ENCODE assay signal across 8 cellular contexts in the genomic region with DNA sequence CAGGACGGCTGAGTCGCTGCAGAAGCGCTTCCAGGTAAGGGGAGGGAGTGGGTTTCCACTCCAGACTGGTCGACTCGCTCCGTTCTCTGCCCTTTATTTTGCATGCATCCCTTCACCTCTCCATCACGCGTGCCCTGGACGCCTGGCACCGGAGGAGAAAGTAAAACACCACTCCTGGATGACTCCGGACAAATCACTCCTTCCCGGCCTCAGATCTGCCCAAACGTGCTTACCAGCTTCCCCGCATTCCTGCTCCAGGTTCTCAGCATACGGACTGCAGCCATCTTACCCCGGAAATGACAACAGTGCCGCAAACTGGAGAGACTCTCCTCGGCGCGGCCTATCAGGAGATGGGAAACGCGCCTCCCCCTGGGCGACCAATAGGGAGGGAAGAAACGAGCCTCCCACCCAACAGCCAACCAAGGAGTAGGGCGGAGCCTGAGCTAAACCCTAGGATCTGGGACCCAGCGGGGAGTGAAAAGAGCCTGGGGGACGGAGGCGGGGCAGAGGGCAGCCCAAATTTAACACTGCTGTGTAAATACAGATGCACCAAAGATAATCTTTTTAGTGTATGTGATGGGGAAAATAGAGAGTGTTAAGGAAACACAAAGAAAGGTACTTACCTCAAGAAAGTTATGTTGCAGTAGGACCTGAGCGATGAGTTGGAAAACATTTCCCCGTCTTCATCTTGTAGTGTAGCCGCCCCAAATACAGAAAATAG. TPM values are rescaled to one million over a fixed set of nuclear protein-coding genes. Genes with fewer than 3 reads are reported as not detected.
DNase-seq lines count a peak whose midpoint lies in the region; ATAC-seq and TF ChIP-seq lines count a peak whose summit lies in the region.

A gene (minus strand): TSS at position 298 of the 721 bp plus-strand sequence. CDS start 14 bp downstream, at position 284.

- no CpG with 5 or more reads among the region's 31 CpGs for WGBS in trophoblast cell (ENCODE audit: extremely low coverage, insufficient coverage, insufficient read length)

- peak within 1 kb of the TSS; percentile 64 for H4K91ac ChIP-seq in trophoblast cell (ENCODE audit: low read depth, low read length)

- H2BK120ac ChIP-seq in trophoblast cell (ENCODE audit: insufficient read depth, low read length, poor library complexity): peak within 1 kb of the TSS; percentile 19

- H3K4me2 ChIP-seq in trophoblast cell (ENCODE audit: low read length): peak within 1 kb of the TSS; percentile 76

- ATAC-seq in HG02763 (IDR thresholded peaks at IDR 0.05; ENCODE audit: unreplicated experiment): peak; percentile 100

- H3K4me3 ChIP-seq in GM12875 (ENCODE audit: low read depth, low read length) (peak within 1 kb of the TSS; percentile 98), trophoblast cell (ENCODE audit: low read depth, low read length) (peak within 1 kb of the TSS; percentile 98)

- peak within 1 kb of the TSS; percentile 24 for H2BK5ac ChIP-seq in trophoblast cell (ENCODE audit: low read depth, low read length, poor library complexity)

- peak within 1 kb of the TSS; percentile 41 for H3K4ac ChIP-seq in trophoblast cell (ENCODE audit: low read depth, low read length)

- peak within 1 kb of the TSS; percentile 91 for H4K8ac ChIP-seq in trophoblast cell (ENCODE audit: low read depth, low read length)

- peak within 1 kb of the TSS; percentile 53 for H2AFZ ChIP-seq in trophoblast cell (ENCODE audit: insufficient read depth, low read length, poor library complexity)

- H3K36me3 ChIP-seq in trophoblast cell (ENCODE audit: control insufficient read depth in 1 of 2, insufficient read depth in 2 of 2, low read length in 2 of 2): no peaks in the 10 kb centered on the region

- peaks cover 13% of the 10 kb centered on the region for H3K4me1 Mint-ChIP-seq in type B pancreatic cell (ENCODE audit: unreplicated experiment)

- DNase-seq in NCI-H1417 treated with DMSO at 0.1 percent for 48 hours (lab: John Stamatoyannopoulos, UW): peak; percentile 76
- DNase-seq in SW 1271 (lab: John Stamatoyannopoulos, UW): peak; percentile 87 to 91
- peak; percentile 87 for DNase-seq in activated naive CD8-positive, alpha-beta T cell treated with anti-CD3 and anti-CD28 coated beads, Interleukin-2, amount 50 U/mL, for 16 hours (ENCODE audit: low read depth, low spot score)
- DNase-seq in cardiac septum (ENCODE audit: low spot score): peak; percentile 97
- peak; percentile 95 to 96 for DNase-seq in trophoblast cell
- peak; percentile 95 for DNase-seq in type B pancreatic cell (ENCODE audit: extremely low spot score, unreplicated experiment)

- peaks cover 0 to 5% of the 10 kb centered on the region in 2 experiments for H3K4me1 ChIP-seq in trophoblast cell (ENCODE audit: control insufficient read depth in 1 of 2, insufficient read depth in 2 of 2, low read length in 2 of 2)

- TF ChIP-seq CTCF in GM12875 (IDR thresholded peaks at IDR 0.05; ENCODE audit: borderline replicate concordance, insufficient read depth, low read depth, low read length) (no peak), type B pancreatic cell (conservative IDR thresholded peaks at IDR 0.05) (no peak)

- H3K79me1 ChIP-seq in trophoblast cell (ENCODE audit: low read length): peaks cover 5% of the 10 kb centered on the region

- no peak within 1 kb of the TSS for H3K27ac Mint-ChIP-seq in type B pancreatic cell

- H2BK12ac ChIP-seq in trophoblast cell (ENCODE audit: low read length): no peak within 1 kb of the TSS

- peak within 1 kb of the TSS; percentile 62 for H3K18ac ChIP-seq in trophoblast cell (ENCODE audit: low read length)

- H2AK5ac ChIP-seq in trophoblast cell (ENCODE audit: low read length): no peak within 1 kb of the TSS

- H3K79me2 ChIP-seq in trophoblast cell (ENCODE audit: control insufficient read depth, insufficient read depth, low read length, poor library complexity): peaks cover 6% of the 10 kb centered on the region

- H3K9me3 Mint-ChIP-seq in type B pancreatic cell: no peaks in the 10 kb centered on the region

- peak within 1 kb of the TSS; percentile 54 for H4K12ac ChIP-seq in trophoblast cell (ENCODE audit: low read depth, low read length)

- H3K14ac ChIP-seq in trophoblast cell (ENCODE audit: low read length): peak within 1 kb of the TSS; percentile 83

- no peak within 1 kb of the TSS for H3K4me3 Mint-ChIP-seq in type B pancreatic cell

- H3K27me3 Mint-ChIP-seq in type B pancreatic cell: no peaks in the 10 kb centered on the region

- no peak within 1 kb of the TSS for H3K23ac ChIP-seq in trophoblast cell (ENCODE audit: low read length)

- no peaks in the 10 kb centered on the region for H3K9me3 ChIP-seq in trophoblast cell (ENCODE audit: insufficient read depth, low read depth, low read length)

- no peaks in the 10 kb centered on the region for H3K36me3 Mint-ChIP-seq in type B pancreatic cell

- H3K27ac ChIP-seq in trophoblast cell (ENCODE audit: low read depth, low read length): peak within 1 kb of the TSS; percentile 41

- intact Hi-C loops in cardiac septum (cut with DNase I): loop anchor here (2.0 kb wide), 3 partner anchors 17 to 117 kb away; a partner anchor contains a TSS

- peak within 1 kb of the TSS; percentile 99 for H3K9ac ChIP-seq in trophoblast cell (ENCODE audit: low read length)

- no peaks in the 10 kb centered on the region for H3K27me3 ChIP-seq in trophoblast cell (ENCODE audit: insufficient read depth, low read length)

RNA-seq across cellular contexts. Expression of the gene that starts here (rescaled TPM):
- total RNA-seq in cardiac septum: 29.3 TPM
- 6.1 TPM in 2 replicates for polyA plus RNA-seq in trophoblast cell (2013)
- total RNA-seq in type B pancreatic cell (ENCODE audit: low replicate concordance): 21.4 and 22.6 TPM in 2 replicates

Comparison
In these comparisons a context has a peak if more than half of its experiments do, and no peak if none do; other contexts are left out.
1. Peak in every context shown above with its lines: DNase-seq, ATAC-seq, H3K4me3 ChIP-seq and H3K27ac ChIP-seq.